Comparison of ENCODE assay signal across 21 cellular contexts in the genomic region with DNA sequence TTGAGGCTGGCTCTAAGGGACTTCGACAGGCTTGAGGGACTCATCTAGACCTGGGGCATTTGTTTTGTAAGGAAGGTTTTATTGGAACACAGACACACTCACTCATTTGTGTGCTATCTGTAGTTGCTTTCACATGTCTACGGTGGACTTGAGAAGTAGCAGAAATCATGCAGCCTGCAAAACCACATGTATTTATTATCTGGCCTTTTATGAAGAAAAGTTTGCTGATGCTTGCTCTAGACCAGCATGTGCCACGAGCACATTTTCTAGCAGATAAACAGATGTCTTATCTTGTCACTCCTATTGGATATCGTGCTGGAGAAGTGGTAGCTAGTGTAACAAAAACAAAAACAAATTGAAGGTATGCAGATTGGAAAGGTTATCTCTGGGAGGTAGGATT. TPM values are rescaled to one million over a fixed set of nuclear protein-coding genes. Genes with fewer than 3 reads are reported as not detected.
DNase-seq lines count a peak whose midpoint lies in the region; ATAC-seq and TF ChIP-seq lines count a peak whose summit lies in the region.
"Had no signal": no experiment of that assay in that cellular context is flagged by ENCODE, and none has a peak within 500 bp of the region (broad histone marks: within the 10 kb centered on the region; RNA-seq: fewer than 3 reads in every experiment).

No MANE protein-coding gene starts in this region.

- H3K27me3 ChIP-seq in parathyroid adenoma (ENCODE audit: control insufficient read depth, insufficient read depth, low read length) = no peaks in the 10 kb centered on the region
- H3K27me3 ChIP-seq: testis had no signal

- H3K27me3 Mint-ChIP-seq in activated CD4-positive, alpha-beta T cell treated with anti-CD3 and anti-CD28 coated beads, Interleukin-2, amount 10 ng/mL, durations not matched to agents 7 days and 5 days = no peaks in the 10 kb centered on the region
- no peaks in the 10 kb centered on the region for H3K27me3 Mint-ChIP-seq in central memory CD8-positive, alpha-beta T cell

- H3K4me3 Mint-ChIP-seq in activated CD4-positive, alpha-beta T cell treated with anti-CD3 and anti-CD28 coated beads, Interleukin-2, amount 10 ng/mL, durations not matched to agents 7 days and 5 days = peak overlapping the region; percentile 54
- peak overlapping the region; percentile 41 for H3K4me3 Mint-ChIP-seq in central memory CD8-positive, alpha-beta T cell

- peak overlapping the region; percentile 89 for H3K27ac Mint-ChIP-seq in activated CD4-positive, alpha-beta T cell treated with anti-CD3 and anti-CD28 coated beads, Interleukin-2, amount 10 ng/mL, durations not matched to agents 7 days and 5 days
- peak overlapping the region; percentile 86 for H3K27ac Mint-ChIP-seq in central memory CD8-positive, alpha-beta T cell (ENCODE audit: low read depth)

- H3K79me2 ChIP-seq in parathyroid adenoma = peaks cover 12% of the 10 kb centered on the region

- peaks cover 61% of the 10 kb centered on the region for H3K4me1 ChIP-seq in parathyroid adenoma
- H3K4me1 ChIP-seq: psoas muscle, testis had no signal

- POLR2A ChIA-PET in activated CD4-positive, alpha-beta T cell treated with anti-CD3 and anti-CD28 coated beads, Interleukin-2, amount 10 ng/mL, durations not matched to agents 7 days and 5 days (lab: Charles Lee) = no interaction called here

- in situ Hi-C loops in SK-MEL-5 (cut with HindIII; ENCODE audit: low pct_unique_long_range_greater_than_20kb, low sequenced_read_pairs) = no loop called here

- H3K4me2 ChIP-seq in parathyroid adenoma (ENCODE audit: low read length) = peak overlapping the region; percentile 44

- peak overlapping the region; percentile 7 for H2AFZ ChIP-seq in parathyroid adenoma
- H2AFZ ChIP-seq: GM23248 had no signal

- no peaks in the 10 kb centered on the region for H3K36me3 ChIP-seq in parathyroid adenoma (ENCODE audit: control insufficient read depth, insufficient read depth, low read length)

- H3K9ac ChIP-seq in parathyroid adenoma = no peak overlapping the region
- H3K9ac ChIP-seq: GM23248 had no signal

- no peaks in the 10 kb centered on the region for H3K9me3 Mint-ChIP-seq in activated CD4-positive, alpha-beta T cell treated with anti-CD3 and anti-CD28 coated beads, Interleukin-2, amount 10 ng/mL, durations not matched to agents 7 days and 5 days
- H3K9me3 Mint-ChIP-seq in central memory CD8-positive, alpha-beta T cell = no peaks in the 10 kb centered on the region

- H3K36me3 Mint-ChIP-seq in activated CD4-positive, alpha-beta T cell treated with anti-CD3 and anti-CD28 coated beads, Interleukin-2, amount 10 ng/mL, durations not matched to agents 7 days and 5 days (ENCODE audit: low read depth) = peaks cover 77% of the 10 kb centered on the region
- peaks cover 54% of the 10 kb centered on the region for H3K36me3 Mint-ChIP-seq in central memory CD8-positive, alpha-beta T cell (ENCODE audit: insufficient read depth)

- TF ChIP-seq CTCF in parathyroid adenoma (IDR thresholded peaks at IDR 0.05) = no peak

- H3K9me3 ChIP-seq in parathyroid adenoma (ENCODE audit: control insufficient read depth, low read length) = no peaks in the 10 kb centered on the region
- H3K9me3 ChIP-seq: psoas muscle, testis had no signal

- peaks cover 69% of the 10 kb centered on the region for H3K4me1 Mint-ChIP-seq in activated CD4-positive, alpha-beta T cell treated with anti-CD3 and anti-CD28 coated beads, Interleukin-2, amount 10 ng/mL, durations not matched to agents 7 days and 5 days
- peaks cover 72% of the 10 kb centered on the region for H3K4me1 Mint-ChIP-seq in central memory CD8-positive, alpha-beta T cell

- H3K4me3 ChIP-seq in parathyroid adenoma (ENCODE audit: low read depth, low read length) = peak overlapping the region; percentile 45
- H3K4me3 ChIP-seq: GM23248, psoas muscle, testis had no signal

- no peak for DNase-seq in activated CD4-positive, alpha-beta T cell treated with anti-CD3 and anti-CD28 coated beads, Interleukin-2, amount 10 ng/mL, durations not matched to agents 7 days and 5 days
- DNase-seq in activated CD4-positive, alpha-beta T cell treated with anti-CD3 and anti-CD28 coated beads, Interleukin-2, amount 50 U/mL, for 1 hour = no peak
- DNase-seq in SK-MEL-5 (ENCODE audit: low read depth, low spot score) = peak; percentile 44
- no peak for DNase-seq in central memory CD8-positive, alpha-beta T cell (ENCODE audit: low spot score in 2 of 2)
- no peak for DNase-seq in NCI-H345 (lab: John Stamatoyannopoulos, UW)
- DNase-seq: DND-41; GM23248; KG1; mammary epithelial cell; NCI-H2029; NCI-H510A; psoas muscle; SIG-M5; small intestine; stimulated activated CD8-positive, alpha-beta memory T cell treated with anti-CD3 and anti-CD28 coated beads, Interleukin-4, amount 100 ng/mL, for 48 hours; T-helper 9 cell; testis had no signal

- peak overlapping the region; percentile 96 for H3K27ac ChIP-seq in parathyroid adenoma
- H3K27ac ChIP-seq: C4-2B, GM23248, psoas muscle, testis had no signal

- no peak for ATAC-seq in central memory CD8-positive, alpha-beta T cell (replicated peaks; ENCODE audit: extremely low read depth, poor library complexity, severe bottlenecking)
- ATAC-seq in GM18511 (IDR thresholded peaks at IDR 0.05; ENCODE audit: unreplicated experiment) = no peak
- ATAC-seq in GM21723 (IDR thresholded peaks at IDR 0.05; ENCODE audit: unreplicated experiment) = no peak
- ATAC-seq: psoas muscle had no signal

- CTCF ChIA-PET in activated CD4-positive, alpha-beta T cell treated with anti-CD3 and anti-CD28 coated beads, Interleukin-2, amount 10 ng/mL, durations not matched to agents 7 days and 5 days (lab: Charles Lee) = interaction anchor here (2.2 kb wide), 1 partner anchor 11 kb away, joined by 11 read pairs; no protein-coding TSS in a partner anchor

RNA-seq across cellular contexts. Expression of a gene that starts 9.8 kb away (rescaled TPM):
- 100 to 1,000 TPM; 100 to 114 TPM for total RNA-seq in activated CD4-positive, alpha-beta T cell treated with anti-CD3 and anti-CD28 coated beads, Interleukin-2, amount 10 ng/mL, durations not matched to agents 7 days and 5 days
- total RNA-seq in SK-MEL-5 (2014; rRNA removed; shearing (Covaris generic)) = 140 and 162 TPM in 2 replicates
- 332 and 400 TPM in 2 replicates for polyA plus RNA-seq in SK-MEL-5 (2015; cell fraction: cytosol; rRNA removed)
- 1,097 and 1,145 TPM in 2 replicates for polyA plus RNA-seq in SK-MEL-5 (2015; cell fraction: nucleus; rRNA removed)
